ENCODE assay signal across 1 cellular context in the genomic region with DNA sequence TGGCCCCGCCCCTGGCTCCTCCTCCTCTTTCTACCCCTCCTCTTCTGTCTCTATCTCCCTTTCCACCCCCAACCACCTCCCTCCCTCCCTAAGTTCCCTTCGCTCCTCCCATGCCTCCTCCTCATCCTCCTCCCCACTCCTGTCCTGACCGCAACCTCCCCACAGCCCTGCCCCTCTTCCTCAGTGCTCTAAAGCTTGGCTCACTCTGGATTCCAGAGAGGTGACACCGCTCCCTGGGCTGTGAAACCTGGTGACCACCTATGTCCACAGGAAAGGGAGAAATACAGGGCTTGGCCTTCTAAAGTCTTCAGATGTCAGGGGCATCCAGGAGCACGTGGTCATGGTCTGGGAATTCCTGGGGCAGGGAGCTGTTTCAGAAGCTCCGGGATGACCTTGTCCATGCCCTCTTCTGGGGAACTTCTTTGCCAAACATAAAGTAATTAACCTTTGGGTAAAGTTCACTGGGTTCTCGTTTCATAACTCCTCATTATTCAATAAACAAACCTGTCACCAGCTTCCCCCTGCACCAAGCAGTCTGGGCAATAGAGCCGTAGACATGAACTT.
TF ChIP-seq lines count a peak whose summit lies in the region.

No MANE protein-coding gene starts in this region.

TF ChIP-seq in HepG2, 621 proteins besides CTCF, POLR2A, EP300 and RAD21 (continues in another document):
- TF ChIP-seq PAX8 (CRISPR knock-in tag; IDR thresholded peaks at IDR 0.05; ENCODE audit: borderline replicate concordance): no peak
- 0 out of 2 replicates have a peak, but pooled peaks have one; percentile 27 for TF ChIP-seq ZKSCAN8 (CRISPR knock-in tag; IDR thresholded peaks at IDR 0.05; ENCODE audit: borderline replicate concordance)
- no peak for TF ChIP-seq THYN1 (CRISPR knock-in tag; IDR thresholded peaks at IDR 0.05; ENCODE audit: borderline replicate concordance, low read depth)
- TF ChIP-seq, protein P1, sequence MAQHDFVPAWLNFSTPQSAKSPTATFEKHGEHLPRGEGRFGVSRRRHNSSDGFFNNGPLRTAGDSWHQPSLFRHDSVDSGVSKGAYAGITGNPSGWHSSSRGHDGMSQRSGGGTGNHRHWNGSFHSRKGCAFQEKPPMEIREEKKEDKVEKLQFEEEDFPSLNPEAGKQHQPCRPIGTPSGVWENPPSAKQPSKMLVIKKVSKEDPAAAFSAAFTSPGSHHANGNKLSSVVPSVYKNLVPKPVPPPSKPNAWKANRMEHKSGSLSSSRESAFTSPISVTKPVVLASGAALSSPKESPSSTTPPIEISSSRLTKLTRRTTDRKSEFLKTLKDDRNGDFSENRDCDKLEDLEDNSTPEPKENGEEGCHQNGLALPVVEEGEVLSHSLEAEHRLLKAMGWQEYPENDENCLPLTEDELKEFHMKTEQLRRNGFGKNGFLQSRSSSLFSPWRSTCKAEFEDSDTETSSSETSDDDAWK (CRISPR knock-in tag; IDR thresholded peaks at IDR 0.05): no peak
- TF ChIP-seq MEIS1 (CRISPR knock-in tag; IDR thresholded peaks at IDR 0.05; ENCODE audit: borderline replicate concordance): peak; percentile 63; the same call in 1 of the 2 replicates
- no peak for TF ChIP-seq ZNF343 (CRISPR knock-in tag; IDR thresholded peaks at IDR 0.05)
- no peak for TF ChIP-seq ZNF776 (CRISPR knock-in tag; IDR thresholded peaks at IDR 0.05)
- TF ChIP-seq, protein P2, sequence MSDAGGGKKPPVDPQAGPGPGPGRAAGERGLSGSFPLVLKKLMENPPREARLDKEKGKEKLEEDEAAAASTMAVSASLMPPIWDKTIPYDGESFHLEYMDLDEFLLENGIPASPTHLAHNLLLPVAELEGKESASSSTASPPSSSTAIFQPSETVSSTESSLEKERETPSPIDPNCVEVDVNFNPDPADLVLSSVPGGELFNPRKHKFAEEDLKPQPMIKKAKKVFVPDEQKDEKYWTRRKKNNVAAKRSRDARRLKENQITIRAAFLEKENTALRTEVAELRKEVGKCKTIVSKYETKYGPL (CRISPR knock-in tag; IDR thresholded peaks at IDR 0.05): no peak
- TF ChIP-seq, protein P3, sequence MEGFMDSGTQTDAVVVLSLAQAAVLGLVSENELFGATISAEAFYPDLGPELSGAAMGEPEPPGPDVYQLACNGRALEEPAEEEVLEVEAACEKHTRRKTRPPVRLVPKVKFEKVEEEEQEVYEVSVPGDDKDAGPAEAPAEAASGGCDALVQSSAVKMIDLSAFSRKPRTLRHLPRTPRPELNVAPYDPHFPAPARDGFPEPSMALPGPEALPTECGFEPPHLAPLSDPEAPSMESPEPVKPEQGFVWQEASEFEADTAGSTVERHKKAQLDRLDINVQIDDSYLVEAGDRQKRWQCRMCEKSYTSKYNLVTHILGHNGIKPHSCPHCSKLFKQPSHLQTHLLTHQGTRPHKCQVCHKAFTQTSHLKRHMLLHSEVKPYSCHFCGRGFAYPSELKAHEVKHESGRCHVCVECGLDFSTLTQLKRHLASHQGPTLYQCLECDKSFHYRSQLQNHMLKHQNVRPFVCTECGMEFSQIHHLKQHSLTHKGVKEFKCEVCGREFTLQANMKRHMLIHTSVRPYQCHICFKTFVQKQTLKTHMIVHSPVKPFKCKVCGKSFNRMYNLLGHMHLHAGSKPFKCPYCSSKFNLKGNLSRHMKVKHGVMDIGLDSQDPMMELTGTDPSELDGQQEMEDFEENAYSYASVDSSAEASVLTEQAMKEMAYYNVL (CRISPR knock-in tag; IDR thresholded peaks at IDR 0.05; ENCODE audit: borderline replicate concordance): no peak; the same call in 1 of the 2 replicates
- TF ChIP-seq, protein P4, sequence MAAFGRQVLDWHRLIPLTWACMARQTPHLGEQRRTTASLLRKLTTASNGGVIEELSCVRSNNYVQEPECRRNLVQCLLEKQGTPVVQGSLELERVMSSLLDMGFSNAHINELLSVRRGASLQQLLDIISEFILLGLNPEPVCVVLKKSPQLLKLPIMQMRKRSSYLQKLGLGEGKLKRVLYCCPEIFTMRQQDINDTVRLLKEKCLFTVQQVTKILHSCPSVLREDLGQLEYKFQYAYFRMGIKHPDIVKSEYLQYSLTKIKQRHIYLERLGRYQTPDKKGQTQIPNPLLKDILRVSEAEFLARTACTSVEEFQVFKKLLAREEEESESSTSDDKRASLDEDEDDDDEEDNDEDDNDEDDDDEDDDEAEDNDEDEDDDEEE (CRISPR knock-in tag; IDR thresholded peaks at IDR 0.05): no peak
- TF ChIP-seq REXO4 (CRISPR knock-in tag; IDR thresholded peaks at IDR 0.05; ENCODE audit: borderline replicate concordance): no peak
- TF ChIP-seq, protein P5, sequence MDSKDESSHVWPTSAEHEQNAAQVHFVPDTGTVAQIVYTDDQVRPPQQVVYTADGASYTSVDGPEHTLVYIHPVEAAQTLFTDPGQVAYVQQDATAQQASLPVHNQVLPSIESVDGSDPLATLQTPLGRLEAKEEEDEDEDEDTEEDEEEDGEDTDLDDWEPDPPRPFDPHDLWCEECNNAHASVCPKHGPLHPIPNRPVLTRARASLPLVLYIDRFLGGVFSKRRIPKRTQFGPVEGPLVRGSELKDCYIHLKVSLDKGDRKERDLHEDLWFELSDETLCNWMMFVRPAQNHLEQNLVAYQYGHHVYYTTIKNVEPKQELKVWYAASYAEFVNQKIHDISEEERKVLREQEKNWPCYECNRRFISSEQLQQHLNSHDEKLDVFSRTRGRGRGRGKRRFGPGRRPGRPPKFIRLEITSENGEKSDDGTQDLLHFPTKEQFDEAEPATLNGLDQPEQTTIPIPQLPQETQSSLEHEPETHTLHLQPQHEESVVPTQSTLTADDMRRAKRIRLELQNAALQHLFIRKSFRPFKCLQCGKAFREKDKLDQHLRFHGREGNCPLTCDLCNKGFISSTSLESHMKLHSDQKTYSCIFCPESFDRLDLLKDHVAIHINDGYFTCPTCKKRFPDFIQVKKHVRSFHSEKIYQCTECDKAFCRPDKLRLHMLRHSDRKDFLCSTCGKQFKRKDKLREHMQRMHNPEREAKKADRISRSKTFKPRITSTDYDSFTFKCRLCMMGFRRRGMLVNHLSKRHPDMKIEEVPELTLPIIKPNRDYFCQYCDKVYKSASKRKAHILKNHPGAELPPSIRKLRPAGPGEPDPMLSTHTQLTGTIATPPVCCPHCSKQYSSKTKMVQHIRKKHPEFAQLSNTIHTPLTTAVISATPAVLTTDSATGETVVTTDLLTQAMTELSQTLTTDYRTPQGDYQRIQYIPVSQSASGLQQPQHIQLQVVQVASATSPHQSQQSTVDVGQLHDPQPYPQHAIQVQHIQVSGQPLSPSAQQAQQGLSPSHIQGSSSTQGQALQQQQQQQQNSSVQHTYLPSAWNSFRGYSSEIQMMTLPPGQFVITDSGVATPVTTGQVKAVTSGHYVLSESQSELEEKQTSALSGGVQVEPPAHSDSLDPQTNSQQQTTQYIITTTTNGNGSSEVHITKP (CRISPR knock-in tag; IDR thresholded peaks at IDR 0.05; ENCODE audit: low read depth): no peak
- TF ChIP-seq KAT2B (IDR thresholded peaks at IDR 0.05; ENCODE audit: borderline replicate concordance, low read depth, low read length): no peak
- no peak for TF ChIP-seq DNMT1 (CRISPR knock-in tag; IDR thresholded peaks at IDR 0.05)
- TF ChIP-seq FOXP1 (IDR thresholded peaks at IDR 0.05): no peak
- TF ChIP-seq FOXP1 (CRISPR knock-in tag; IDR thresholded peaks at IDR 0.05): peak; percentile 78
- no peak for TF ChIP-seq ONECUT2 (CRISPR knock-in tag; IDR thresholded peaks at IDR 0.05)
- TF ChIP-seq RELA (CRISPR knock-in tag; IDR thresholded peaks at IDR 0.05): no peak
- no peak for TF ChIP-seq SSRP1 (CRISPR knock-in tag; IDR thresholded peaks at IDR 0.05)
- TF ChIP-seq SMAD1 (CRISPR knock-in tag; IDR thresholded peaks at IDR 0.05; ENCODE audit: borderline replicate concordance, low read depth): no peak
- TF ChIP-seq, protein P6, sequence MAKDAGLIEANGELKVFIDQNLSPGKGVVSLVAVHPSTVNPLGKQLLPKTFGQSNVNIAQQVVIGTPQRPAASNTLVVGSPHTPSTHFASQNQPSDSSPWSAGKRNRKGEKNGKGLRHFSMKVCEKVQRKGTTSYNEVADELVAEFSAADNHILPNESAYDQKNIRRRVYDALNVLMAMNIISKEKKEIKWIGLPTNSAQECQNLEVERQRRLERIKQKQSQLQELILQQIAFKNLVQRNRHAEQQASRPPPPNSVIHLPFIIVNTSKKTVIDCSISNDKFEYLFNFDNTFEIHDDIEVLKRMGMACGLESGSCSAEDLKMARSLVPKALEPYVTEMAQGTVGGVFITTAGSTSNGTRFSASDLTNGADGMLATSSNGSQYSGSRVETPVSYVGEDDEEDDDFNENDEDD (CRISPR knock-in tag; IDR thresholded peaks at IDR 0.05; ENCODE audit: borderline replicate concordance): no peak
- no peak for TF ChIP-seq YY1 (IDR thresholded peaks at IDR 0.05; ENCODE audit: insufficient read depth, insufficient replicate concordance, low read depth, low read length)
- TF ChIP-seq, protein P7, sequence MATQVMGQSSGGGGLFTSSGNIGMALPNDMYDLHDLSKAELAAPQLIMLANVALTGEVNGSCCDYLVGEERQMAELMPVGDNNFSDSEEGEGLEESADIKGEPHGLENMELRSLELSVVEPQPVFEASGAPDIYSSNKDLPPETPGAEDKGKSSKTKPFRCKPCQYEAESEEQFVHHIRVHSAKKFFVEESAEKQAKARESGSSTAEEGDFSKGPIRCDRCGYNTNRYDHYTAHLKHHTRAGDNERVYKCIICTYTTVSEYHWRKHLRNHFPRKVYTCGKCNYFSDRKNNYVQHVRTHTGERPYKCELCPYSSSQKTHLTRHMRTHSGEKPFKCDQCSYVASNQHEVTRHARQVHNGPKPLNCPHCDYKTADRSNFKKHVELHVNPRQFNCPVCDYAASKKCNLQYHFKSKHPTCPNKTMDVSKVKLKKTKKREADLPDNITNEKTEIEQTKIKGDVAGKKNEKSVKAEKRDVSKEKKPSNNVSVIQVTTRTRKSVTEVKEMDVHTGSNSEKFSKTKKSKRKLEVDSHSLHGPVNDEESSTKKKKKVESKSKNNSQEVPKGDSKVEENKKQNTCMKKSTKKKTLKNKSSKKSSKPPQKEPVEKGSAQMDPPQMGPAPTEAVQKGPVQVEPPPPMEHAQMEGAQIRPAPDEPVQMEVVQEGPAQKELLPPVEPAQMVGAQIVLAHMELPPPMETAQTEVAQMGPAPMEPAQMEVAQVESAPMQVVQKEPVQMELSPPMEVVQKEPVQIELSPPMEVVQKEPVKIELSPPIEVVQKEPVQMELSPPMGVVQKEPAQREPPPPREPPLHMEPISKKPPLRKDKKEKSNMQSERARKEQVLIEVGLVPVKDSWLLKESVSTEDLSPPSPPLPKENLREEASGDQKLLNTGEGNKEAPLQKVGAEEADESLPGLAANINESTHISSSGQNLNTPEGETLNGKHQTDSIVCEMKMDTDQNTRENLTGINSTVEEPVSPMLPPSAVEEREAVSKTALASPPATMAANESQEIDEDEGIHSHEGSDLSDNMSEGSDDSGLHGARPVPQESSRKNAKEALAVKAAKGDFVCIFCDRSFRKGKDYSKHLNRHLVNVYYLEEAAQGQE (IDR thresholded peaks at IDR 0.05; ENCODE audit: borderline replicate concordance in 1 of 2, low read depth in 1 of 2, low read length in 2 of 2): no peak
- no peak; the same call in 1 of the 2 replicates for TF ChIP-seq ZMAT3 (CRISPR knock-in tag; conservative IDR thresholded peaks at IDR 0.05)
- TF ChIP-seq SOX5 (CRISPR knock-in tag; IDR thresholded peaks at IDR 0.05; ENCODE audit: borderline replicate concordance): peak; percentile 50
- TF ChIP-seq POLR2AphosphoS5 (IDR thresholded peaks at IDR 0.05; ENCODE audit: low read depth, low read length): no peak
- TF ChIP-seq, protein P8, sequence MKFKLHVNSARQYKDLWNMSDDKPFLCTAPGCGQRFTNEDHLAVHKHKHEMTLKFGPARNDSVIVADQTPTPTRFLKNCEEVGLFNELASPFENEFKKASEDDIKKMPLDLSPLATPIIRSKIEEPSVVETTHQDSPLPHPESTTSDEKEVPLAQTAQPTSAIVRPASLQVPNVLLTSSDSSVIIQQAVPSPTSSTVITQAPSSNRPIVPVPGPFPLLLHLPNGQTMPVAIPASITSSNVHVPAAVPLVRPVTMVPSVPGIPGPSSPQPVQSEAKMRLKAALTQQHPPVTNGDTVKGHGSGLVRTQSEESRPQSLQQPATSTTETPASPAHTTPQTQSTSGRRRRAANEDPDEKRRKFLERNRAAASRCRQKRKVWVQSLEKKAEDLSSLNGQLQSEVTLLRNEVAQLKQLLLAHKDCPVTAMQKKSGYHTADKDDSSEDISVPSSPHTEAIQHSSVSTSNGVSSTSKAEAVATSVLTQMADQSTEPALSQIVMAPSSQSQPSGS (CRISPR knock-in tag; IDR thresholded peaks at IDR 0.05): peak; percentile 46; the same call in 1 of the 2 replicates
- no peak for TF ChIP-seq ZNF101 (CRISPR knock-in tag; IDR thresholded peaks at IDR 0.05; ENCODE audit: borderline replicate concordance, low read depth)
- TF ChIP-seq MLLT10 (CRISPR knock-in tag; IDR thresholded peaks at IDR 0.05): no peak
- no peak for TF ChIP-seq HOXD1 (CRISPR knock-in tag; IDR thresholded peaks at IDR 0.05)
- no peak for TF ChIP-seq SRSF4 (IDR thresholded peaks at IDR 0.05; ENCODE audit: low read depth, low read length, poor library complexity, severe bottlenecking)
- no peak for TF ChIP-seq ZBTB20 (CRISPR knock-in tag; IDR thresholded peaks at IDR 0.05; ENCODE audit: borderline replicate concordance, low read depth)
- TF ChIP-seq ZNF34 (CRISPR knock-in tag; IDR thresholded peaks at IDR 0.05; ENCODE audit: borderline replicate concordance): no peak
- peak; percentile 89 for TF ChIP-seq NCOR1 (IDR thresholded peaks at IDR 0.05; ENCODE audit: borderline replicate concordance, low read length)
- TF ChIP-seq ZNF558 (CRISPR knock-in tag; IDR thresholded peaks at IDR 0.05; ENCODE audit: borderline replicate concordance): no peak
- peak; percentile 99 for TF ChIP-seq ESRRA (CRISPR knock-in tag; IDR thresholded peaks at IDR 0.05; ENCODE audit: low read depth)
- TF ChIP-seq, protein P9, sequence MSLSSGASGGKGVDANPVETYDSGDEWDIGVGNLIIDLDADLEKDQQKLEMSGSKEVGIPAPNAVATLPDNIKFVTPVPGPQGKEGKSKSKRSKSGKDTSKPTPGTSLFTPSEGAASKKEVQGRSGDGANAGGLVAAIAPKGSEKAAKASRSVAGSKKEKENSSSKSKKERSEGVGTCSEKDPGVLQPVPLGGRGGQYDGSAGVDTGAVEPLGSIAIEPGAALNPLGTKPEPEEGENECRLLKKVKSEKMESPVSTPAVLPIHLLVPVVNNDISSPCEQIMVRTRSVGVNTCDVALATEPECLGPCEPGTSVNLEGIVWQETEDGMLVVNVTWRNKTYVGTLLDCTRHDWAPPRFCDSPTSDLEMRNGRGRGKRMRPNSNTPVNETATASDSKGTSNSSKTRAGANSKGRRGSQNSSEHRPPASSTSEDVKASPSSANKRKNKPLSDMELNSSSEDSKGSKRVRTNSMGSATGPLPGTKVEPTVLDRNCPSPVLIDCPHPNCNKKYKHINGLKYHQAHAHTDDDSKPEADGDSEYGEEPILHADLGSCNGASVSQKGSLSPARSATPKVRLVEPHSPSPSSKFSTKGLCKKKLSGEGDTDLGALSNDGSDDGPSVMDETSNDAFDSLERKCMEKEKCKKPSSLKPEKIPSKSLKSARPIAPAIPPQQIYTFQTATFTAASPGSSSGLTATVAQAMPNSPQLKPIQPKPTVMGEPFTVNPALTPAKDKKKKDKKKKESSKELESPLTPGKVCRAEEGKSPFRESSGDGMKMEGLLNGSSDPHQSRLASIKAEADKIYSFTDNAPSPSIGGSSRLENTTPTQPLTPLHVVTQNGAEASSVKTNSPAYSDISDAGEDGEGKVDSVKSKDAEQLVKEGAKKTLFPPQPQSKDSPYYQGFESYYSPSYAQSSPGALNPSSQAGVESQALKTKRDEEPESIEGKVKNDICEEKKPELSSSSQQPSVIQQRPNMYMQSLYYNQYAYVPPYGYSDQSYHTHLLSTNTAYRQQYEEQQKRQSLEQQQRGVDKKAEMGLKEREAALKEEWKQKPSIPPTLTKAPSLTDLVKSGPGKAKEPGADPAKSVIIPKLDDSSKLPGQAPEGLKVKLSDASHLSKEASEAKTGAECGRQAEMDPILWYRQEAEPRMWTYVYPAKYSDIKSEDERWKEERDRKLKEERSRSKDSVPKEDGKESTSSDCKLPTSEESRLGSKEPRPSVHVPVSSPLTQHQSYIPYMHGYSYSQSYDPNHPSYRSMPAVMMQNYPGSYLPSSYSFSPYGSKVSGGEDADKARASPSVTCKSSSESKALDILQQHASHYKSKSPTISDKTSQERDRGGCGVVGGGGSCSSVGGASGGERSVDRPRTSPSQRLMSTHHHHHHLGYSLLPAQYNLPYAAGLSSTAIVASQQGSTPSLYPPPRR (CRISPR knock-in tag; IDR thresholded peaks at IDR 0.05; ENCODE audit: borderline replicate concordance): peak; percentile 44; the same call in 1 of the 2 replicates
